Comparison of ENCODE assay signal across 8 cellular contexts in the genomic region with DNA sequence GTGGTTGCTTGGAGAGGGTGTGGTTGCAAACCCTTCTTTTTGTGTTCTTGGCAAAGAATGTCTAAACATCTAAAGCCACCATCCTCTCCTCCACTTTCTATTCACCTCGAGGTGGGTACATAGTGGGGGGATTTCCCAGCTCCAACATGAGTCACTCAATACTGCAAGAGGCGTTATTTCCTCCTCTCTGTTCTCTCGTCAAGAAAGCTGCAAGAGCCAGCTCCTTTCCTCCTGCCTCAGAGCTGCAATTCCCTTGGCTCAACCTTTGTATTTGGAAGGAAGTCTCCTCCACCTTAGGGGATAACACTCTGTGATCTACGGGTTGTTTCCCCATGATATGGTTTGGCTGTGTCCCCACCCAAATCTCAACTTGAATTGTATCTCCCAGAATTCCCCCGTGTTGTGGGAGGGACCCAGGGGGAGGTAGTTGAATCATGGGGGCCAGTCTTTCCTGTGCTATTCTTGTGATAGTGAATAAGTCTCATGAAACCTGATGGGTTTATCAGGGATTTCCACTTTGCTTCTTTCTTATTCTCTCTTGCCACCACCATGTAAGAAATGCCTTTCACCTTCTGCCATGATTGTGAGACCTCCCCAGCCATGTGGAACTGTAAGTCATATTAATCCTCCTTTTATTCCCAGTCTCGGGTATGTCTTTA.
A peak's percentile ranks its signal among the peaks of the same experiment; 100 is the strongest.
DNase-seq lines count a peak whose midpoint lies in the region; ATAC-seq and TF ChIP-seq lines count a peak whose summit lies in the region.

No MANE protein-coding gene starts in this region.

- H3K4me2 ChIP-seq in Karpas-422 (ENCODE audit: low read depth, low read length, poor library complexity, severe bottlenecking) = no peak overlapping the region

- no peaks in the 10 kb centered on the region for H4K20me1 ChIP-seq in Karpas-422 (ENCODE audit: insufficient read depth, low read depth, low read length)

- intact Hi-C loops in spleen (cut with DNase I; ENCODE audit: low total_unique reads) = no loop called here
- intact Hi-C loops in ovary (cut with DNase I) = loop anchor here in 1 of 4 donors (10.0 kb wide), 1 partner anchor 418 kb away; the partner anchor contains the start of gene DAZL

- H3K27me3 ChIP-seq in spleen (replicated peaks in 1 of 7) (no peaks in the 10 kb centered on the region), ovary (no peaks in the 10 kb centered on the region), Karpas-422 (ENCODE audit: low read length) (no peaks in the 10 kb centered on the region)

- WGBS in spleen, 5 donors = 48 to 57% (median 50%) methylated on average over 6 of the region's 6 CpGs
- 78 to 82% (median 81%) methylated on average over 6 of the region's 6 CpGs for WGBS in ovary, 3 donors

- H3K9me3 ChIP-seq in spleen (no peaks in the 10 kb centered on the region), ovary (no peaks in the 10 kb centered on the region), Karpas-422 (ENCODE audit: low read length) (no peaks in the 10 kb centered on the region)

- H3K27ac ChIP-seq in spleen = no peak overlapping the region
- no peak overlapping the region for H3K27ac ChIP-seq in ovary
- H3K27ac ChIP-seq in Karpas-422 (ENCODE audit: low read length) = no peak overlapping the region

- H3K36me3 ChIP-seq in spleen (peaks cover 0 to 9% (median 0%) of the 10 kb centered on the region in 6 donors), ovary (no peaks in the 10 kb centered on the region), Karpas-422 (ENCODE audit: insufficient read depth, low read length) (no peaks in the 10 kb centered on the region)

- H3K79me2 ChIP-seq in Karpas-422 (ENCODE audit: low read length) = no peaks in the 10 kb centered on the region

- no peak overlapping the region for H3K9ac ChIP-seq in Karpas-422 (ENCODE audit: low read length)

- H2AFZ ChIP-seq in Karpas-422 (ENCODE audit: low read length) = no peak overlapping the region

- TF ChIP-seq POLR2A in spleen (IDR thresholded peaks at IDR 0.05) = no peak
- no peak for TF ChIP-seq POLR2A in ovary (IDR thresholded peaks at IDR 0.05)

- no peak for TF ChIP-seq EP300 in ovary (IDR thresholded peaks at IDR 0.05)

- no peak for TF ChIP-seq CTCF in GM10266 (IDR thresholded peaks at IDR 0.05; ENCODE audit: control insufficient read depth, insufficient read depth, low read depth, missing control alignments)
- TF ChIP-seq CTCF in fibroblast of pulmonary artery (IDR thresholded peaks at IDR 0.05; ENCODE audit: low read length, missing control alignments) = no peak
- TF ChIP-seq CTCF in spleen (IDR thresholded peaks at IDR 0.05 in 8 of 11, conservative IDR thresholded peaks at IDR 0.05 in 3 of 11) = no peak
- TF ChIP-seq CTCF in ovary (IDR thresholded peaks at IDR 0.05) = no peak

- peak; percentile 92 for ATAC-seq in HG02571 (IDR thresholded peaks at IDR 0.05; ENCODE audit: unreplicated experiment)

- peaks cover 0 to 29% (median 9%) of the 10 kb centered on the region in 6 donors for H3K4me1 ChIP-seq in spleen
- no peaks in the 10 kb centered on the region for H3K4me1 ChIP-seq in ovary (ENCODE audit: insufficient read depth)
- H3K4me1 ChIP-seq in Karpas-422 (ENCODE audit: low read length) = no peaks in the 10 kb centered on the region

- H3K9me2 ChIP-seq in Karpas-422 (replicated peaks; ENCODE audit: insufficient read depth, low read length) = no peaks in the 10 kb centered on the region

- H3K4me3 ChIP-seq in fibroblast of pulmonary artery (replicated peaks; ENCODE audit: low read depth, low read length) (no peak overlapping the region), spleen (no peak overlapping the region), ovary (no peak overlapping the region), Karpas-422 (ENCODE audit: low read length) (no peak overlapping the region)

- DNase-seq in GM10266 (ENCODE audit: extremely low spot score) (peak; percentile 32), fibroblast of pulmonary artery (ENCODE audit: low read depth) (peak; percentile 56), spleen (no peak), NCI-H774 (lab: John Stamatoyannopoulos, UW) (no peak), ovary (no peak), Karpas-422 (no peak)
- peak; percentile 21 for DNase-seq in activated CD4-positive, alpha-beta T cell treated with anti-CD3 and anti-CD28 coated beads for 1 hour

Comparison
In these comparisons a context has a peak if more than half of its experiments do, and no peak if none do; other contexts are left out.
1. DNase-seq: peak in GM10266 (single experiment), activated CD4-positive, alpha-beta T cell treated with anti-CD3 and anti-CD28 coated beads for 1 hour (single experiment) and fibroblast of pulmonary artery (single experiment); none in spleen (single experiment), NCI-H774 (single experiment), ovary (0 of 5) and Karpas-422 (single experiment).